8 cellular contexts compared by ENCODE assay signal in genomic region chr19:11007376-11007775, GRCh38.
"Had no signal": no experiment of that assay in that cellular context is flagged by ENCODE, and none has a peak within 500 bp of the region (broad histone marks: within the 10 kb centered on the region; RNA-seq: fewer than 3 reads in every experiment).

No MANE protein-coding gene starts in this region.

- DNase-seq: GM23248, GOT3, HFFc6 had no signal

- H3K27ac ChIP-seq: GM23248, HL-60 had no signal

- H3K4me3 ChIP-seq: GM23248, HAP-1 had no signal

- H3K9ac ChIP-seq: GM23248 had no signal

- H3K27me3 Mint-ChIP-seq: IgD-negative memory B cell had no signal

- H3K4me3 Mint-ChIP-seq: HFFc6, IgD-negative memory B cell had no signal

- H3K4me1 ChIP-seq: HAP-1 had no signal

- ATAC-seq: HCT116, HepG2 had no signal

- FAIRE-seq: HepG2 had no signal

- H2AFZ ChIP-seq: GM23248 had no signal

- H3K27ac Mint-ChIP-seq: HFFc6, IgD-negative memory B cell had no signal

- H3K4me1 Mint-ChIP-seq: IgD-negative memory B cell had no signal

- H3K9me3 Mint-ChIP-seq: HFFc6, IgD-negative memory B cell had no signal

- H3K9me3 ChIP-seq: HAP-1 had no signal
